Comparison of ENCODE assay signal across 1 cellular context in genomic region chr15:60799885-60800728, GRCh38.
TF ChIP-seq lines count a peak whose summit lies in the region.

No MANE protein-coding gene starts in this region.

TF ChIP-seq in H1, 55 proteins besides CTCF, POLR2A, EP300 and RAD21 (continued from another document):
- TF ChIP-seq MAX (IDR thresholded peaks at IDR 0.05), result no peak
